9 cellular contexts compared by ENCODE assay signal in genomic region chr4:102390438-102390837, GRCh38. TPM values are rescaled to one million over a fixed set of nuclear protein-coding genes. Genes with fewer than 3 reads are reported as not detected.
DNase-seq lines count a peak whose midpoint lies in the region; ATAC-seq, FAIRE-seq and TF ChIP-seq lines count a peak whose summit lies in the region.
"Had no signal": no experiment of that assay in that cellular context is flagged by ENCODE, and none has a peak within 500 bp of the region (broad histone marks: within the 10 kb centered on the region; RNA-seq: fewer than 3 reads in every experiment).

No MANE protein-coding gene starts in this region.

- H3K9me3 ChIP-seq in upper lobe of right lung = no peaks in the 10 kb centered on the region

- no peaks in the 10 kb centered on the region for H3K36me3 Mint-ChIP-seq in activated T-helper 2 cell treated with anti-CD3 and anti-CD28 coated beads, Interferon-gamma antibody, Interleukin-2, Interleukin-4, amounts not matched to agents 10 μg/mL and 5 μg/mL and 100 μg/mL, durations not matched to agents 14 hours and 24 hours and 36 hours (ENCODE audit: low read depth)

- ATAC-seq in HG03139 (IDR thresholded peaks at IDR 0.05; ENCODE audit: unreplicated experiment) (peak; percentile 93), upper lobe of right lung (peak; percentile 83)

- peak; percentile 76 for FAIRE-seq in GM19239 (lab: Jason Lieb, UNC)
- FAIRE-seq: G401.6 had no signal

- peak overlapping the region; percentile 44 for H3K27ac Mint-ChIP-seq in activated T-helper 2 cell treated with anti-CD3 and anti-CD28 coated beads, Interferon-gamma antibody, Interleukin-2, Interleukin-4, amounts not matched to agents 10 μg/mL and 5 μg/mL and 100 μg/mL, durations not matched to agents 14 hours and 24 hours and 36 hours

- H3K27me3 ChIP-seq in upper lobe of right lung = no peaks in the 10 kb centered on the region

- H3K27ac ChIP-seq in upper lobe of right lung (no peak overlapping the region), caudate nucleus (ENCODE audit: low read depth, low read length) (no peak overlapping the region)

- intact Hi-C loops in activated T-helper 2 cell treated with anti-CD3 and anti-CD28 coated beads, Interferon-gamma antibody, Interleukin-2, Interleukin-4, amounts not matched to agents 10 μg/mL and 5 μg/mL and 100 μg/mL, durations not matched to agents 14 hours and 24 hours and 36 hours (cut with micrococcal nuclease) = loop anchor here (1.0 to 2.0 kb wide), 5 partner anchors 41 to 436 kb away; partner anchors contain the start of genes SLC39A8 and UBE2D3
- intact Hi-C loops in upper lobe of right lung (cut with DNase I) = no loop called here

- TF ChIP-seq CTCF in upper lobe of right lung (IDR thresholded peaks at IDR 0.05) = no peak

- H3K4me3 Mint-ChIP-seq in activated T-helper 2 cell treated with anti-CD3 and anti-CD28 coated beads, Interferon-gamma antibody, Interleukin-2, Interleukin-4, amounts not matched to agents 10 μg/mL and 5 μg/mL and 100 μg/mL, durations not matched to agents 14 hours and 24 hours and 36 hours (ENCODE audit: low read depth) = no peak overlapping the region

- peaks cover 10% of the 10 kb centered on the region for H3K27me3 Mint-ChIP-seq in activated T-helper 2 cell treated with anti-CD3 and anti-CD28 coated beads, Interferon-gamma antibody, Interleukin-2, Interleukin-4, amounts not matched to agents 10 μg/mL and 5 μg/mL and 100 μg/mL, durations not matched to agents 14 hours and 24 hours and 36 hours (ENCODE audit: low read depth)

- H3K9me3 Mint-ChIP-seq in activated T-helper 2 cell treated with anti-CD3 and anti-CD28 coated beads, Interferon-gamma antibody, Interleukin-2, Interleukin-4, amounts not matched to agents 10 μg/mL and 5 μg/mL and 100 μg/mL, durations not matched to agents 14 hours and 24 hours and 36 hours = no peaks in the 10 kb centered on the region

- in situ Hi-C loops in ACHN (cut with HindIII; ENCODE audit: low pct_ligation_motif_present, low pct_unique_long_range_greater_than_20kb, low sequenced_read_pairs) = no loop called here

- no peaks in the 10 kb centered on the region for H3K4me1 ChIP-seq in upper lobe of right lung

- DNase-seq in ACHN (peak; percentile 35), GM19239 (ENCODE audit: insufficient read length, low spot score) (no peak), upper lobe of right lung (no peak), caudate nucleus (lab: John Stamatoyannopoulos, UW) (no peak), NCI-H146 (lab: John Stamatoyannopoulos, UW) (no peak), NCI-H2171 treated with DMSO at 0.1 percent for 48 hours (lab: John Stamatoyannopoulos, UW) (no peak)
- no peak for DNase-seq in activated T-helper 2 cell treated with anti-CD3 and anti-CD28 coated beads, Interferon-gamma antibody, Interleukin-2, Interleukin-4, amounts not matched to agents 10 μg/mL and 5 μg/mL and 100 μg/mL, durations not matched to agents 14 hours and 24 hours and 36 hours (ENCODE audit: low spot score)

- peaks cover 23% of the 10 kb centered on the region for H3K4me1 Mint-ChIP-seq in activated T-helper 2 cell treated with anti-CD3 and anti-CD28 coated beads, Interferon-gamma antibody, Interleukin-2, Interleukin-4, amounts not matched to agents 10 μg/mL and 5 μg/mL and 100 μg/mL, durations not matched to agents 14 hours and 24 hours and 36 hours (ENCODE audit: low read depth)

- no peak overlapping the region for H3K4me3 ChIP-seq in upper lobe of right lung

- no peaks in the 10 kb centered on the region for H3K36me3 ChIP-seq in upper lobe of right lung

RNA-seq across cellular contexts. Expression of gene SLC39A8, which starts 45.2 kb away (rescaled TPM):
- 136 TPM in 2 replicates for total RNA-seq in activated T-helper 2 cell treated with anti-CD3 and anti-CD28 coated beads, Interferon-gamma antibody, Interleukin-2, Interleukin-4, amounts not matched to agents 10 μg/mL and 5 μg/mL and 100 μg/mL, durations not matched to agents 14 hours and 24 hours and 36 hours
- 470 TPM for total RNA-seq in upper lobe of right lung
